ENCODE assay signal across 8 cellular contexts in genomic region chr9:134778156-134778555, GRCh38.
"Had no signal": no experiment of that assay in that cellular context is flagged by ENCODE, and none has a peak within 500 bp of the region (broad histone marks: within the 10 kb centered on the region; RNA-seq: fewer than 3 reads in every experiment).

No MANE protein-coding gene starts in this region.

- H3K27me3 ChIP-seq: testis had no signal

- ATAC-seq: stimulated activated naive CD8-positive, alpha-beta T cell treated with anti-CD3 and anti-CD28 coated beads, Interleukin-15, Interleukin-2, amounts not matched to agents 100 U/mL and 50 U/mL, for 24 hours; T-helper 17 cell had no signal

- H3K27ac ChIP-seq: testis had no signal

- DNase-seq: activated CD4-positive, alpha-beta T cell treated with anti-CD3 and anti-CD28 coated beads, Interleukin-2, amount 50 U/mL, for 1 hour; effector CD4-positive, alpha-beta T cell; stimulated activated CD4-positive, alpha-beta T cell treated with anti-CD3 and anti-CD28 coated beads, Interleukin-2, amount 100 ng/mL, for 48 hours; stimulated activated naive CD8-positive, alpha-beta T cell treated with anti-CD3 and anti-CD28 coated beads, Interleukin-15, Interleukin-2, amounts not matched to agents 100 U/mL and 50 U/mL, for 24 hours; T-helper 17 cell had no signal

- H3K9me3 ChIP-seq: testis had no signal

- H3K27ac Mint-ChIP-seq: activated naive CD8-positive, alpha-beta T cell; nephron progenitor cell; T-helper 17 cell had no signal

- H3K27me3 Mint-ChIP-seq: activated naive CD8-positive, alpha-beta T cell had no signal

- H3K4me3 ChIP-seq: testis had no signal

- H3K36me3 Mint-ChIP-seq: activated naive CD8-positive, alpha-beta T cell had no signal

- H3K4me1 ChIP-seq: testis had no signal

- H3K4me3 Mint-ChIP-seq: activated naive CD8-positive, alpha-beta T cell; nephron progenitor cell; T-helper 17 cell had no signal

- H3K4me1 Mint-ChIP-seq: T-helper 17 cell had no signal

- H3K9me3 Mint-ChIP-seq: nephron progenitor cell had no signal
